Comparison of ENCODE assay signal across 8 cellular contexts in genomic region chr2:192201116-192201515, GRCh38. TPM values are rescaled to one million over a fixed set of nuclear protein-coding genes. Genes with fewer than 3 reads are reported as not detected.
"Had no signal": no experiment of that assay in that cellular context is flagged by ENCODE, and none has a peak within 500 bp of the region (broad histone marks: within the 10 kb centered on the region; RNA-seq: fewer than 3 reads in every experiment).

No MANE protein-coding gene starts in this region.

- H3K36me3 ChIP-seq: HAP-1 had no signal

- H3K27ac ChIP-seq: GM23248, HL-60 had no signal

- H3K9ac ChIP-seq: GM23248 had no signal

- H3K4me3 Mint-ChIP-seq: HFFc6 had no signal

- H3K4me3 ChIP-seq: GM23248, HAP-1 had no signal

- DNase-seq: GM23248, GOT3, H7, HFFc6, IMR-90 had no signal

- H3K27ac Mint-ChIP-seq: HFFc6 had no signal

- H3K9me3 ChIP-seq: HAP-1 had no signal

- H3K9me3 Mint-ChIP-seq: HFFc6 had no signal

- ATAC-seq: HCT116 had no signal

- H2AFZ ChIP-seq: GM23248 had no signal

RNA-seq across cellular contexts. Expression of gene TMEFF2, which starts 6.4 kb away (rescaled TPM):
- total RNA-seq: GM23248 had no signal
